In the genomic region with DNA sequence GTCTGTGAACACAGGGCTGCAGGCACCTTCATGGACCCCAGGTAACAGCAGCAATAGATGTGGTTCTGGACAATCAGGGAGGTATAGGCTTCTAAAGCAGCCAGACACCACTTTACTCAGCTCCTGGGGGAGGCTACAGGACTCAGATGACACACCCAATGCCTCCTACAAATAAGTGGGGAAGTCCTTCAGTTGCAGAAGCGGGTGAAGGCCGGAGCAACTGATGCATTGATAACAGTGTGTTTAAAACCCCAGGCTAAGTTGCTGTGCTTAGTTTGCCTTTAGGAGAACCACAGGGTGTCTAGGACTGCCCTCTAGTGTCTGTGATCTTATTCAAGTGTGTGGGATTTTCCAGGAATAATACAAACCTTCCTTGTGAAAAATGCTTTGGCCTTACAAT, we compare ENCODE assay signal across 8 cellular contexts. TPM values are rescaled to one million over a fixed set of nuclear protein-coding genes. Genes with fewer than 3 reads are reported as not detected.
DNase-seq lines count a peak whose midpoint lies in the region; ATAC-seq and TF ChIP-seq lines count a peak whose summit lies in the region.

No MANE protein-coding gene starts in this region.

- H3K4me2 ChIP-seq in GM23338: no peak overlapping the region

- peaks cover 6% of the 10 kb centered on the region; the same call in 2 of the 3 replicates for H3K4me1 Mint-ChIP-seq in GM23338

- peaks cover 7% of the 10 kb centered on the region for H3K27me3 Mint-ChIP-seq in GM23338 (ENCODE audit: insufficient read depth, low read depth, poor library complexity)

- in situ Hi-C loops in Caki2 (cut with HindIII; ENCODE audit: low pct_unique_long_range_greater_than_20kb, low sequenced_read_pairs): no loop called here

- no peak overlapping the region for H2AFZ ChIP-seq in GM23338

- no peaks in the 10 kb centered on the region for H3K36me3 Mint-ChIP-seq in GM23338 (ENCODE audit: low read depth)

- no peak overlapping the region for H3K27ac Mint-ChIP-seq in GM23338

- H3K4me1 ChIP-seq in GM23338 (ENCODE audit: insufficient read depth): no peaks in the 10 kb centered on the region

- no peaks in the 10 kb centered on the region for H3K36me3 ChIP-seq in GM23338 (ENCODE audit: insufficient read depth)

- no peaks in the 10 kb centered on the region for H3F3A ChIP-seq in GM23338 (replicated peaks; ENCODE audit: low read depth)

- no peaks in the 10 kb centered on the region for H3K9me2 ChIP-seq in GM23338 (ENCODE audit: insufficient read depth)

- H3K9me3 Mint-ChIP-seq in GM23338: no peaks in the 10 kb centered on the region

- TF ChIP-seq CTCF in GM23338 (conservative IDR thresholded peaks at IDR 0.05; ENCODE audit: low read depth in 2 of 2) (peak; percentile 49 to 69), fibroblast of mammary gland (conservative IDR thresholded peaks at IDR 0.05; ENCODE audit: control insufficient read depth, insufficient read depth, low read depth, low read length) (peak; percentile 78)

- H3K27ac ChIP-seq in GM23338 (ENCODE audit: low read depth): no peak overlapping the region

- peak; percentile 23 for DNase-seq in Caki2 (ENCODE audit: low read depth)
- DNase-seq in GM23338 (ENCODE audit: low spot score): peak; percentile 56
- DNase-seq in RKO (ENCODE audit: low spot score): peak; percentile 75
- DNase-seq in fibroblast of mammary gland (ENCODE audit: low read depth): peak; percentile 73
- DNase-seq in pons (ENCODE audit: low spot score): peak; percentile 77
- no peak for DNase-seq in NCI-H2081 treated with DMSO at 0.1 percent for 48 hours (lab: John Stamatoyannopoulos, UW)
- DNase-seq in central memory CD4-positive, alpha-beta T cell: no peak

- H3K79me2 ChIP-seq in GM23338 (replicated peaks; ENCODE audit: insufficient read depth): no peaks in the 10 kb centered on the region

- no peaks in the 10 kb centered on the region for H4K20me1 ChIP-seq in GM23338 (replicated peaks; ENCODE audit: insufficient read depth)

- H3K27me3 ChIP-seq in GM23338 (ENCODE audit: insufficient read depth): peaks cover 8% of the 10 kb centered on the region

- H3K4me3 ChIP-seq in GM23338: no peak overlapping the region
- H3K4me3 ChIP-seq in fibroblast of mammary gland (ENCODE audit: control insufficient read depth, low read depth, low read length): no peak overlapping the region

- no peak overlapping the region for H3K4me3 Mint-ChIP-seq in GM23338

- ATAC-seq in GM23338: peak; percentile 81
- ATAC-seq in GM19395 (IDR thresholded peaks at IDR 0.05; ENCODE audit: unreplicated experiment): no peak

TF ChIP-seq in GM23338, 12 proteins besides CTCF, POLR2A, EP300 and RAD21 (continues in another document):
- TF ChIP-seq EZH2 (IDR thresholded peaks at IDR 0.05; ENCODE audit: low read depth, unreplicated experiment) (no peak), STAT1 (IDR thresholded peaks at IDR 0.05; ENCODE audit: unreplicated experiment) (no peak), ZNF114 (CRISPR knock-in tag; IDR thresholded peaks at IDR 0.05) (no peak), EZH2phosphoT487 (IDR thresholded peaks at IDR 0.05; ENCODE audit: unreplicated experiment) (no peak), ETS1 (IDR thresholded peaks at IDR 0.05) (no peak), JUNB (IDR thresholded peaks at IDR 0.05; ENCODE audit: unreplicated experiment) (no peak), CREB1 (CRISPR knock-in tag; IDR thresholded peaks at IDR 0.05; ENCODE audit: low read depth) (no peak), NANOG (IDR thresholded peaks at IDR 0.05; ENCODE audit: borderline replicate concordance) (no peak), POLR2AphosphoS5 (IDR thresholded peaks at IDR 0.05; ENCODE audit: low read depth) (no peak)
- TF ChIP-seq, protein P1, sequence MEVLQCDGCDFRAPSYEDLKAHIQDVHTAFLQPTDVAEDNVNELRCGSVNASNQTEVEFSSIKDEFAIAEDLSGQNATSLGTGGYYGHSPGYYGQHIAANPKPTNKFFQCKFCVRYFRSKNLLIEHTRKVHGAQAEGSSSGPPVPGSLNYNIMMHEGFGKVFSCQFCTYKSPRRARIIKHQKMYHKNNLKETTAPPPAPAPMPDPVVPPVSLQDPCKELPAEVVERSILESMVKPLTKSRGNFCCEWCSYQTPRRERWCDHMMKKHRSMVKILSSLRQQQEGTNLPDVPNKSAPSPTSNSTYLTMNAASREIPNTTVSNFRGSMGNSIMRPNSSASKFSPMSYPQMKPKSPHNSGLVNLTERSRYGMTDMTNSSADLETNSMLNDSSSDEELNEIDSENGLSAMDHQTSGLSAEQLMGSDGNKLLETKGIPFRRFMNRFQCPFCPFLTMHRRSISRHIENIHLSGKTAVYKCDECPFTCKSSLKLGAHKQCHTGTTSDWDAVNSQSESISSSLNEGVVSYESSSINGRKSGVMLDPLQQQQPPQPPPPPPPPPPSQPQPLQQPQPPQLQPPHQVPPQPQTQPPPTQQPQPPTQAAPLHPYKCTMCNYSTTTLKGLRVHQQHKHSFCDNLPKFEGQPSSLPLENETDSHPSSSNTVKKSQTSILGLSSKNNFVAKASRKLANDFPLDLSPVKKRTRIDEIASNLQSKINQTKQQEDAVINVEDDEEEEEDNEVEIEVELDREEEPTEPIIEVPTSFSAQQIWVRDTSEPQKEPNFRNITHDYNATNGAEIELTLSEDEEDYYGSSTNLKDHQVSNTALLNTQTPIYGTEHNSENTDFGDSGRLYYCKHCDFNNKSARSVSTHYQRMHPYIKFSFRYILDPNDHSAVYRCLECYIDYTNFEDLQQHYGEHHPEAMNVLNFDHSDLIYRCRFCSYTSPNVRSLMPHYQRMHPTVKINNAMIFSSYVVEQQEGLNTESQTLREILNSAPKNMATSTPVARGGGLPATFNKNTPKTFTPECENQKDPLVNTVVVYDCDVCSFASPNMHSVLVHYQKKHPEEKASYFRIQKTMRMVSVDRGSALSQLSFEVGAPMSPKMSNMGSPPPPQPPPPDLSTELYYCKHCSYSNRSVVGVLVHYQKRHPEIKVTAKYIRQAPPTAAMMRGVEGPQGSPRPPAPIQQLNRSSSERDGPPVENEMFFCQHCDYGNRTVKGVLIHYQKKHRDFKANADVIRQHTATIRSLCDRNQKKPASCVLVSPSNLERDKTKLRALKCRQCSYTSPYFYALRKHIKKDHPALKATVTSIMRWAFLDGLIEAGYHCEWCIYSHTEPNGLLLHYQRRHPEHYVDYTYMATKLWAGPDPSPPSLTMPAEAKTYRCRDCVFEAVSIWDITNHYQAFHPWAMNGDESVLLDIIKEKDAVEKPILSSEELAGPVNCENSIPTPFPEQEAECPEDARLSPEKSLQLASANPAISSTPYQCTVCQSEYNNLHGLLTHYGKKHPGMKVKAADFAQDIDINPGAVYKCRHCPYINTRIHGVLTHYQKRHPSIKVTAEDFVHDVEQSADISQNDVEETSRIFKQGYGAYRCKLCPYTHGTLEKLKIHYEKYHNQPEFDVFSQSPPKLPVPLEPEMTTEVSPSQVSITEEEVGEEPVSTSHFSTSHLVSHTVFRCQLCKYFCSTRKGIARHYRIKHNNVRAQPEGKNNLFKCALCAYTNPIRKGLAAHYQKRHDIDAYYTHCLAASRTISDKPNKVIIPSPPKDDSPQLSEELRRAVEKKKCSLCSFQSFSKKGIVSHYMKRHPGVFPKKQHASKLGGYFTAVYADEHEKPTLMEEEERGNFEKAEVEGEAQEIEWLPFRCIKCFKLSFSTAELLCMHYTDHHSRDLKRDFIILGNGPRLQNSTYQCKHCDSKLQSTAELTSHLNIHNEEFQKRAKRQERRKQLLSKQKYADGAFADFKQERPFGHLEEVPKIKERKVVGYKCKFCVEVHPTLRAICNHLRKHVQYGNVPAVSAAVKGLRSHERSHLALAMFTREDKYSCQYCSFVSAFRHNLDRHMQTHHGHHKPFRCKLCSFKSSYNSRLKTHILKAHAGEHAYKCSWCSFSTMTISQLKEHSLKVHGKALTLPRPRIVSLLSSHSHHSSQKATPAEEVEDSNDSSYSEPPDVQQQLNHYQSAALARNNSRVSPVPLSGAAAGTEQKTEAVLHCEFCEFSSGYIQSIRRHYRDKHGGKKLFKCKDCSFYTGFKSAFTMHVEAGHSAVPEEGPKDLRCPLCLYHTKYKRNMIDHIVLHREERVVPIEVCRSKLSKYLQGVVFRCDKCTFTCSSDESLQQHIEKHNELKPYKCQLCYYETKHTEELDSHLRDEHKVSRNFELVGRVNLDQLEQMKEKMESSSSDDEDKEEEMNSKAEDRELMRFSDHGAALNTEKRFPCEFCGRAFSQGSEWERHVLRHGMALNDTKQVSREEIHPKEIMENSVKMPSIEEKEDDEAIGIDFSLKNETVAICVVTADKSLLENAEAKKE (CRISPR knock-in tag; IDR thresholded peaks at IDR 0.05): no peak

RNA-seq across cellular contexts. Expression of gene ITGA8, which starts 5.9 kb away (rescaled TPM):
- total RNA-seq in Caki2 (2014; rRNA removed; shearing (Covaris generic); ENCODE audit: low replicate concordance): not detected in 2 replicates
- total RNA-seq in GM23338 (2014; rRNA removed; shearing (Covaris generic)): not detected in 2 replicates
- not detected in 2 replicates for polyA plus RNA-seq in GM23338 (2016; fragmentation: Nextera tagmentation; extraction: Ambion mirVana)

Comparison
In these comparisons a context has a peak if more than half of its experiments do, and no peak if none do; other contexts are left out.
1. DNase-seq: peak in Caki2 (single experiment), GM23338 (single experiment), RKO (single experiment), fibroblast of mammary gland (single experiment) and pons (single experiment); none in NCI-H2081 treated with DMSO at 0.1 percent for 48 hours (single experiment) and central memory CD4-positive, alpha-beta T cell (single experiment).